15 cellular contexts compared by ENCODE assay signal in genomic region chr9:96515629-96516470, GRCh38.
A peak's percentile ranks its signal among the peaks of the same experiment; 100 is the strongest.
DNase-seq lines count a peak whose midpoint lies in the region; ATAC-seq, FAIRE-seq and TF ChIP-seq lines count a peak whose summit lies in the region.
"Had no signal": no experiment of that assay in that cellular context is flagged by ENCODE, and none has a peak within 500 bp of the region (broad histone marks: within the 10 kb centered on the region; RNA-seq: fewer than 3 reads in every experiment).

No MANE protein-coding gene starts in this region.

- 7% methylated on average over 4 of the region's 4 CpGs for WGBS in K562 (ENCODE audit: insufficient coverage, low coverage, missing lambda C conversion rate)
- 74 to 78% methylated on average over 4 of the region's 4 CpGs for WGBS in body of pancreas, 2 donors

- TF ChIP-seq RAD21 in K562 (CRISPR knock-in tag; conservative IDR thresholded peaks at IDR 0.05 in 1 of 2, IDR thresholded peaks at IDR 0.05 in 1 of 2), result no peak

- no peak for TF ChIP-seq POLR2A in K562 (conservative IDR thresholded peaks at IDR 0.05)
- TF ChIP-seq POLR2A in gastrocnemius medialis (IDR thresholded peaks at IDR 0.05), result no peak
- no peak for TF ChIP-seq POLR2A in body of pancreas (IDR thresholded peaks at IDR 0.05)

- H3K4me1 ChIP-seq in K562 (replicated peaks in 1 of 2; ENCODE audit: control insufficient read depth in 2 of 2, insufficient read depth in 2 of 2, low read length in 2 of 2), result no peaks in the 10 kb centered on the region
- H3K4me1 ChIP-seq in left ventricle myocardium inferior, result peaks cover 25% of the 10 kb centered on the region
- peaks cover 0 to 3% of the 10 kb centered on the region in 2 donors for H3K4me1 ChIP-seq in gastrocnemius medialis
- no peaks in the 10 kb centered on the region for H3K4me1 ChIP-seq in body of pancreas

- no peak overlapping the region for H3K9ac ChIP-seq in K562 (ENCODE audit: insufficient read depth in 1 of 2, low read depth in 2 of 2, low read length in 2 of 2)

- H3K9me1 ChIP-seq in K562 (ENCODE audit: control insufficient read depth, insufficient read depth, low read length), result no peaks in the 10 kb centered on the region

- POLR2A ChIA-PET in K562 (lab: Yijun Ruan, JAX), result no interaction called here

- no TSS peak for BruUV-seq in K562 (replicated peaks; lab: Mats Ljungman, UMichigan)

- in situ Hi-C loops in K562 (cut with MboI) (no loop called here), gastrocnemius medialis (cut with MboI; ENCODE audit: low sequenced_read_pairs in 4 of 4) (no loop called here)

- no peaks in the 10 kb centered on the region for H4K20me1 ChIP-seq in K562 (replicated peaks; ENCODE audit: control insufficient read depth, insufficient read depth, low read length)

- H3K4me2 ChIP-seq in K562 (ENCODE audit: insufficient read depth, low read length), result no peak overlapping the region

- DNase-seq in EH (ENCODE audit: low read depth) (peak; percentile 61), K562 (ENCODE audit: extremely low read depth in 1 of 4, low spot score in 3 of 4) (no peak), left ventricle myocardium inferior (no peak), gastrocnemius medialis (no peak), body of pancreas (no peak), GOT3 (lab: John Stamatoyannopoulos, UW) (no peak)
- DNase-seq: activated CD8-positive, alpha-beta memory T cell treated with anti-CD3 and anti-CD28 coated beads, Interleukin-2, amount 10 ng/mL, durations not matched to agents 7 days and 5 days; activated naive CD8-positive, alpha-beta T cell treated with anti-CD3 and anti-CD28 coated beads for 36 hours; dermis blood vessel endothelial cell; kidney glomerular epithelial cell; MM.1S; WERI-Rb-1 had no signal

- no peaks in the 10 kb centered on the region for H3K79me2 ChIP-seq in K562 (ENCODE audit: control insufficient read depth, insufficient read depth, low read length)

- H3K36me3 ChIP-seq in K562 (ENCODE audit: control insufficient read depth, insufficient read depth, low read length) (no peaks in the 10 kb centered on the region), left ventricle myocardium inferior (peaks cover 14% of the 10 kb centered on the region), gastrocnemius medialis (no peaks in the 10 kb centered on the region), body of pancreas (replicated peaks in 1 of 2; ENCODE audit: insufficient read depth in 1 of 2, low read depth in 2 of 2) (no peaks in the 10 kb centered on the region)

- TF ChIP-seq CTCF in K562 (IDR thresholded peaks at IDR 0.05 in 2 of 3, conservative IDR thresholded peaks at IDR 0.05 in 1 of 3; ENCODE audit: insufficient read depth in 2 of 3, low read depth in 1 of 3, low read length in 3 of 3), result no peak
- no peak for TF ChIP-seq CTCF in left ventricle myocardium inferior (IDR thresholded peaks at IDR 0.05; ENCODE audit: borderline replicate concordance)
- TF ChIP-seq CTCF in gastrocnemius medialis (IDR thresholded peaks at IDR 0.05 in 4 of 5, conservative IDR thresholded peaks at IDR 0.05 in 1 of 5), result no peak
- no peak for TF ChIP-seq CTCF in body of pancreas (IDR thresholded peaks at IDR 0.05)

- H3K27ac ChIP-seq in K562 (ENCODE audit: extremely low read depth, low read depth, low read length), result no peak overlapping the region
- peak overlapping the region; percentile 67 for H3K27ac ChIP-seq in left ventricle myocardium inferior (replicated peaks)
- H3K27ac ChIP-seq in gastrocnemius medialis, result peak overlapping the region; percentile 29 to 61 (median 47)
- H3K27ac ChIP-seq in body of pancreas, result no peak overlapping the region
- H3K27ac ChIP-seq: WERI-Rb-1 had no signal

- ATAC-seq in K562, result no peak
- peak; percentile 42 to 46 for ATAC-seq in gastrocnemius medialis
- ATAC-seq in HG02678 (IDR thresholded peaks at IDR 0.05; ENCODE audit: unreplicated experiment), result no peak
- ATAC-seq in body of pancreas, result no peak
- no peak for ATAC-seq in HG02763 (IDR thresholded peaks at IDR 0.05; ENCODE audit: unreplicated experiment)
- ATAC-seq: activated CD8-positive, alpha-beta memory T cell treated with anti-CD3 and anti-CD28 coated beads, Interleukin-2, amount 10 ng/mL, durations not matched to agents 7 days and 5 days had no signal

- intact Hi-C loops in K562 (cut with micrococcal nuclease) (no loop called here), left ventricle myocardium inferior (cut with micrococcal nuclease) (no loop called here), gastrocnemius medialis (cut with DNase I; ENCODE audit: low total_unique reads) (no loop called here), body of pancreas (cut with DNase I) (no loop called here)

- H3K27me3 ChIP-seq in K562 (ENCODE audit: control insufficient read depth in 2 of 2, insufficient read depth in 2 of 2, low read length in 2 of 2), result no peaks in the 10 kb centered on the region
- H3K27me3 ChIP-seq in left ventricle myocardium inferior (ENCODE audit: low read depth), result no peaks in the 10 kb centered on the region
- no peaks in the 10 kb centered on the region for H3K27me3 ChIP-seq in gastrocnemius medialis
- H3K27me3 ChIP-seq in body of pancreas, result no peaks in the 10 kb centered on the region

- no peak for FAIRE-seq in K562 (lab: Jason Lieb, UNC)
- FAIRE-seq: H54 had no signal

- CTCF ChIA-PET in K562 (lab: Yijun Ruan, JAX; ENCODE audit: low intra/inter-chr PET ratio), result no interaction called here

- TF ChIP-seq EP300 in K562 (IDR thresholded peaks at IDR 0.05; ENCODE audit: low read length), result no peak

- H2AFZ ChIP-seq in K562 (ENCODE audit: low read depth, low read length), result no peak overlapping the region

- no peaks in the 10 kb centered on the region for H3K9me3 ChIP-seq in K562 (replicated peaks; ENCODE audit: control insufficient read depth, insufficient read depth, low read depth, low read length)
- H3K9me3 ChIP-seq in left ventricle myocardium inferior (replicated peaks), result no peaks in the 10 kb centered on the region
- no peaks in the 10 kb centered on the region for H3K9me3 ChIP-seq in gastrocnemius medialis
- H3K9me3 ChIP-seq in body of pancreas, result no peaks in the 10 kb centered on the region

- no peak overlapping the region for H3K4me3 ChIP-seq in K562
- peak overlapping the region; percentile 25 for H3K4me3 ChIP-seq in left ventricle myocardium inferior
- no peak overlapping the region for H3K4me3 ChIP-seq in gastrocnemius medialis
- H3K4me3 ChIP-seq in body of pancreas, result no peak overlapping the region

TF ChIP-seq in K562, 482 proteins besides CTCF, POLR2A, EP300 and RAD21:
- TF ChIP-seq MIER1 (IDR thresholded peaks at IDR 0.05; ENCODE audit: low read depth) (no peak), SAFB2 (IDR thresholded peaks at IDR 0.05; ENCODE audit: borderline replicate concordance, low read depth, low read length, severe bottlenecking) (no peak), CEBPB (tag; IDR thresholded peaks at IDR 0.05) (peak; percentile 94), CEBPG (CRISPR knock-in tag; IDR thresholded peaks at IDR 0.05) (no peak), CEBPG (tag; conservative IDR thresholded peaks at IDR 0.05 in 1 of 2, IDR thresholded peaks at IDR 0.05 in 1 of 2) (peak; percentile 69 to 90; a peak in 3 of 4 replicates), ZFP30 (CRISPR knock-in tag; IDR thresholded peaks at IDR 0.05; ENCODE audit: borderline replicate concordance) (no peak), MEIS2 (IDR thresholded peaks at IDR 0.05; ENCODE audit: partially characterized antibody) (peak; percentile 23), XRCC4 (IDR thresholded peaks at IDR 0.05; ENCODE audit: extremely low read depth, insufficient read depth, insufficient read length) (no peak)
- TF ChIP-seq, protein P1, sequence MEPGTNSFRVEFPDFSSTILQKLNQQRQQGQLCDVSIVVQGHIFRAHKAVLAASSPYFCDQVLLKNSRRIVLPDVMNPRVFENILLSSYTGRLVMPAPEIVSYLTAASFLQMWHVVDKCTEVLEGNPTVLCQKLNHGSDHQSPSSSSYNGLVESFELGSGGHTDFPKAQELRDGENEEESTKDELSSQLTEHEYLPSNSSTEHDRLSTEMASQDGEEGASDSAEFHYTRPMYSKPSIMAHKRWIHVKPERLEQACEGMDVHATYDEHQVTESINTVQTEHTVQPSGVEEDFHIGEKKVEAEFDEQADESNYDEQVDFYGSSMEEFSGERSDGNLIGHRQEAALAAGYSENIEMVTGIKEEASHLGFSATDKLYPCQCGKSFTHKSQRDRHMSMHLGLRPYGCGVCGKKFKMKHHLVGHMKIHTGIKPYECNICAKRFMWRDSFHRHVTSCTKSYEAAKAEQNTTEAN (CRISPR knock-in tag; IDR thresholded peaks at IDR 0.05), result no peak
- TF ChIP-seq, protein P2, sequence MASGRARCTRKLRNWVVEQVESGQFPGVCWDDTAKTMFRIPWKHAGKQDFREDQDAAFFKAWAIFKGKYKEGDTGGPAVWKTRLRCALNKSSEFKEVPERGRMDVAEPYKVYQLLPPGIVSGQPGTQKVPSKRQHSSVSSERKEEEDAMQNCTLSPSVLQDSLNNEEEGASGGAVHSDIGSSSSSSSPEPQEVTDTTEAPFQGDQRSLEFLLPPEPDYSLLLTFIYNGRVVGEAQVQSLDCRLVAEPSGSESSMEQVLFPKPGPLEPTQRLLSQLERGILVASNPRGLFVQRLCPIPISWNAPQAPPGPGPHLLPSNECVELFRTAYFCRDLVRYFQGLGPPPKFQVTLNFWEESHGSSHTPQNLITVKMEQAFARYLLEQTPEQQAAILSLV (tag; IDR thresholded peaks at IDR 0.05), result 0 out of 2 replicates have a peak, but pooled peaks have one; percentile 28
TF ChIP-seq in K562: peak in this region for 4.

Comparison
In these comparisons a context has a peak if more than half of its experiments do, and no peak if none do; other contexts are left out.
1. ATAC-seq: peak in gastrocnemius medialis (2 of 2); none in K562 (single experiment), HG02678 (single experiment), body of pancreas (single experiment) and HG02763 (single experiment).
2. H3K27ac ChIP-seq: peak in left ventricle myocardium inferior (single experiment) and gastrocnemius medialis (4 of 4); none in K562 (single experiment) and body of pancreas (0 of 4).